In genomic region chr4:1002631-1003251, GRCh38 we compare ENCODE assay signal across 1 cellular context.
TF ChIP-seq lines count a peak whose summit lies in the region.

No MANE protein-coding gene starts in this region.

TF ChIP-seq in endothelial cell of umbilical vein, 7 proteins besides CTCF, POLR2A, EP300 and RAD21:
- peak; percentile 89 for TF ChIP-seq EZH2 (IDR thresholded peaks at IDR 0.05; ENCODE audit: borderline replicate concordance, low read depth, low read length, severe bottlenecking)
- TF ChIP-seq FOS (IDR thresholded peaks at IDR 0.05; ENCODE audit: borderline replicate concordance, insufficient read depth, low read length) = no peak
